In genomic region chr2:130455413-130455812, GRCh38 we compare ENCODE assay signal across 3 cellular contexts. TPM values are rescaled to one million over a fixed set of nuclear protein-coding genes. Genes with fewer than 3 reads are reported as not detected.
"Had no signal": no experiment of that assay in that cellular context is flagged by ENCODE, and none has a peak within 500 bp of the region (broad histone marks: within the 10 kb centered on the region; RNA-seq: fewer than 3 reads in every experiment).

No MANE protein-coding gene starts in this region.

RNA-seq across cellular contexts. Expression of gene POTEI, which starts 53.7 kb away (rescaled TPM):
- total RNA-seq: GM23248, HFFc6 had no signal
- polyA plus RNA-seq: GM23248, IgD-negative memory B cell had no signal
